8 cellular contexts compared by ENCODE assay signal in genomic region chr17:72118588-72119279, GRCh38. TPM values are rescaled to one million over a fixed set of nuclear protein-coding genes. Genes with fewer than 3 reads are reported as not detected.
DNase-seq lines count a peak whose midpoint lies in the region; ATAC-seq, FAIRE-seq and TF ChIP-seq lines count a peak whose summit lies in the region.

No MANE protein-coding gene starts in this region.

- TF ChIP-seq POLR2A in GM12891 (IDR thresholded peaks at IDR 0.05; ENCODE audit: low read depth, low read length): no peak

- H2AFZ ChIP-seq in DND-41 (ENCODE audit: low read depth, low read length): no peak overlapping the region

- DNase-seq in DND-41 (peak; percentile 49), NCI-H128 (lab: John Stamatoyannopoulos, UW; ENCODE audit: unreplicated experiment) (peak; percentile 50), WERI-Rb-1 (peak; percentile 70), foreskin fibroblast (peak; percentile 73 to 91), neural crest cell (ENCODE audit: low read depth, low spot score) (peak; percentile 83), GM12891 (ENCODE audit: insufficient read length, low spot score) (no peak)

- H3K36me3 Mint-ChIP-seq in neural crest cell (ENCODE audit: low read depth): peaks cover 6% of the 10 kb centered on the region

- H3K4me1 ChIP-seq in DND-41 (ENCODE audit: insufficient read depth, low read length): no peaks in the 10 kb centered on the region

- H3K9me3 ChIP-seq in DND-41 (ENCODE audit: insufficient read depth, low read length, severe bottlenecking) (no peaks in the 10 kb centered on the region), WERI-Rb-1 (ENCODE audit: severe bottlenecking) (peaks cover 8% of the 10 kb centered on the region)

- H3K27ac ChIP-seq in 22Rv1: peak overlapping the region; percentile 89
- no peak overlapping the region for H3K27ac ChIP-seq in DND-41 (ENCODE audit: low read length)
- no peak overlapping the region for H3K27ac ChIP-seq in WERI-Rb-1

- peak; percentile 93 for TF ChIP-seq CTCF in 22Rv1 (IDR thresholded peaks at IDR 0.05)
- peak; percentile 85 for TF ChIP-seq CTCF in DND-41 (IDR thresholded peaks at IDR 0.05; ENCODE audit: borderline replicate concordance, extremely low read depth, low read length, poor library complexity, severe bottlenecking)
- peak; percentile 76 for TF ChIP-seq CTCF in WERI-Rb-1 (IDR thresholded peaks at IDR 0.05; ENCODE audit: low read depth, low read length)
- TF ChIP-seq CTCF in foreskin fibroblast (IDR thresholded peaks at IDR 0.05; ENCODE audit: low read depth, low read length): peak; percentile 85
- TF ChIP-seq CTCF in neural crest cell (conservative IDR thresholded peaks at IDR 0.05): peak; percentile 94

- no peaks in the 10 kb centered on the region for H3K79me2 ChIP-seq in DND-41 (ENCODE audit: insufficient read depth, low read length)

- no peaks in the 10 kb centered on the region for H3K9me3 Mint-ChIP-seq in neural crest cell

- H3K4me1 Mint-ChIP-seq in neural crest cell: peaks cover 59% of the 10 kb centered on the region

- ATAC-seq in DND-41 (ENCODE audit: insufficient read depth, low read depth) (no peak), GM21447 (IDR thresholded peaks at IDR 0.05; ENCODE audit: unreplicated experiment) (no peak)

- H3K27me3 Mint-ChIP-seq in neural crest cell (ENCODE audit: low read depth): peaks cover 74% of the 10 kb centered on the region

- no peak overlapping the region for H3K4me2 ChIP-seq in DND-41 (ENCODE audit: insufficient read depth, low read length)

- H4K20me1 ChIP-seq in DND-41 (ENCODE audit: insufficient read depth, low read length): no peaks in the 10 kb centered on the region

- no peaks in the 10 kb centered on the region for H3K36me3 ChIP-seq in DND-41 (ENCODE audit: insufficient read depth, low read length)
- no peaks in the 10 kb centered on the region for H3K36me3 ChIP-seq in WERI-Rb-1

- H3K27ac Mint-ChIP-seq in neural crest cell (ENCODE audit: unreplicated experiment): no peak overlapping the region

- H3K4me3 Mint-ChIP-seq in neural crest cell: peak overlapping the region; percentile 89

- no peak overlapping the region for H3K9ac ChIP-seq in DND-41 (ENCODE audit: low read depth, low read length)

- no peak for FAIRE-seq in GM12891 (lab: Jason Lieb, UNC)

- no peak overlapping the region for H3K4me3 ChIP-seq in DND-41 (ENCODE audit: low read depth in 1 of 2, low read length in 2 of 2)
- H3K4me3 ChIP-seq in WERI-Rb-1 (ENCODE audit: low read depth, low read length): no peak overlapping the region
- peak overlapping the region in 1 of 2 donors; percentile 50 for H3K4me3 ChIP-seq in foreskin fibroblast (ENCODE audit: low read depth in 1 of 2, low read length in 2 of 2)

- no peaks in the 10 kb centered on the region for H3K27me3 ChIP-seq in DND-41 (ENCODE audit: insufficient read depth, low read length, poor library complexity)
- peaks cover 96% of the 10 kb centered on the region for H3K27me3 ChIP-seq in WERI-Rb-1 (ENCODE audit: insufficient read depth, low read depth, severe bottlenecking)

TF ChIP-seq in GM12891, 5 proteins besides CTCF, POLR2A, EP300 and RAD21:
- TF ChIP-seq TAF1 (IDR thresholded peaks at IDR 0.05; ENCODE audit: low read depth, low read length) (no peak), POU2F2 (IDR thresholded peaks at IDR 0.05; ENCODE audit: low read depth, low read length) (no peak), POLR2AphosphoS5 (IDR thresholded peaks at IDR 0.05; ENCODE audit: low read depth, low read length) (no peak), SPI1 (IDR thresholded peaks at IDR 0.05; ENCODE audit: low read depth, low read length) (no peak), PAX5 (IDR thresholded peaks at IDR 0.05; ENCODE audit: insufficient read depth, low read length, severe bottlenecking) (no peak)

RNA-seq across cellular contexts. Expression of gene SOX9, which starts 2.1 kb away (rescaled TPM):
- total RNA-seq in neural crest cell: 36.8 and 36.9 TPM in 2 replicates
- 3.6 TPM for polyA plus RNA-seq in GM12891 (2012; ENCODE audit: low read depth, missing spikeins)
